1 cellular context compared by ENCODE assay signal in genomic region chr12:105355752-105356151, GRCh38.
A peak's percentile ranks its signal among the peaks of the same experiment; 100 is the strongest.
TF ChIP-seq lines count a peak whose summit lies in the region.

No MANE protein-coding gene starts in this region.

TF ChIP-seq in HepG2, 621 proteins besides CTCF, POLR2A, EP300 and RAD21 (continued from another document):
- peak; percentile 62; the same call in 1 of the 2 replicates for TF ChIP-seq ZBTB26 (CRISPR knock-in tag; IDR thresholded peaks at IDR 0.05; ENCODE audit: borderline replicate concordance)
- TF ChIP-seq ELF4 (CRISPR knock-in tag; IDR thresholded peaks at IDR 0.05; ENCODE audit: borderline replicate concordance) = no peak
- no peak for TF ChIP-seq HMG20A (CRISPR knock-in tag; IDR thresholded peaks at IDR 0.05; ENCODE audit: borderline replicate concordance)
- TF ChIP-seq TOE1 (CRISPR knock-in tag; IDR thresholded peaks at IDR 0.05) = no peak
- TF ChIP-seq, protein P1, sequence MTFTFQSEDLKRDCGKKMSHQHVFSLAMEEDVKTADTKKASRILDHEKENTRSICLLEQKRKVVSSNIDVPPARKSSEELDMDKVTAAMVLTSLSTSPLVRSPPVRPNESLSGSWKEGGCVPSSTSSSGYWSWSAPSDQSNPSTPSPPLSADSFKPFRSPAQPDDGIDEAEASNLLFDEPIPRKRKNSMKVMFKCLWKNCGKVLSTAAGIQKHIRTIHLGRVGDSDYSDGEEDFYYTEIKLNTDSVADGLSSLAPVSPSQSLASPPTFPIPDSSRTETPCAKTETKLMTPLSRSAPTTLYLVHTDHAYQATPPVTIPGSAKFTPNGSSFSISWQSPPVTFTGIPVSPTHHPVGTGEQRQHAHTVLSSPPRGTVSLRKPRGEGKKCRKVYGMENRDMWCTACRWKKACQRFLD (CRISPR knock-in tag; IDR thresholded peaks at IDR 0.05; ENCODE audit: borderline replicate concordance) = no peak
